19 cellular contexts compared by ENCODE assay signal in the genomic region with DNA sequence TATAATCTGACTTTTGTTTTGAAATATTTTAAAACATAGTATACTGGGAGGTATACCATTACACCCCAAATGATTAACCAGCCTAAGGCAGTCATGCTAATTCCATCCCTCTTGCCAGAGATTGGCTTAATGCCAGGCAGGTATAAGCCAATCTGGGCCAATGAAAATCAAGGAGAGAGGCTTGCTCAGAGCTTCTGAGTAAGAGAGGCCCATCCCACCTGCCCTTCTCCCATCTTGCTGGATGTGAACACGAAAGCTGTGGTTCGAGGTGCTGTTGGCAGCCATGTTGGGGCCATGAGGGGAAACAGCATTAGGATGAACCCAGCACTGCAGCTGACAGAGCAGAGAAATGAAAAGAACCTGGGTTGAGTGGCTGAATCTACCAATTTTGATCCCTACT.
A peak's percentile ranks its signal among the peaks of the same experiment; 100 is the strongest.
DNase-seq lines count a peak whose midpoint lies in the region; ATAC-seq and TF ChIP-seq lines count a peak whose summit lies in the region.
"Had no signal": no experiment of that assay in that cellular context is flagged by ENCODE, and none has a peak within 500 bp of the region (broad histone marks: within the 10 kb centered on the region; RNA-seq: fewer than 3 reads in every experiment).

No MANE protein-coding gene starts in this region.

- no peaks in the 10 kb centered on the region for H3K9me2 ChIP-seq in Loucy (replicated peaks; ENCODE audit: low read depth, low read length)

- no peak overlapping the region for H3K27ac Mint-ChIP-seq in naive thymus-derived CD8-positive, alpha-beta T cell
- no peak overlapping the region for H3K27ac Mint-ChIP-seq in activated CD4-positive, alpha-beta T cell treated with anti-CD3 and anti-CD28 coated beads, Interleukin-2, amount 10 ng/mL, durations not matched to agents 24 days and 14 days
- H3K27ac Mint-ChIP-seq: CD8-positive, alpha-beta memory T cell; HFFc6 had no signal

- H3K9ac ChIP-seq in Loucy (ENCODE audit: low read depth, low read length, poor library complexity, severe bottlenecking), result no peak overlapping the region

- no peaks in the 10 kb centered on the region for H3K4me1 ChIP-seq in Loucy (ENCODE audit: insufficient read depth, low read length, poor library complexity, severe bottlenecking)

- H3K4me3 Mint-ChIP-seq in naive thymus-derived CD8-positive, alpha-beta T cell, result no peak overlapping the region
- no peak overlapping the region for H3K4me3 Mint-ChIP-seq in activated CD4-positive, alpha-beta T cell treated with anti-CD3 and anti-CD28 coated beads, Interleukin-2, amount 10 ng/mL, durations not matched to agents 24 days and 14 days
- H3K4me3 Mint-ChIP-seq: CD8-positive, alpha-beta memory T cell; HFFc6 had no signal

- H4K20me1 ChIP-seq in Loucy (ENCODE audit: insufficient read depth, low read length, poor library complexity, severe bottlenecking), result no peaks in the 10 kb centered on the region

- H3K79me2 ChIP-seq in Loucy (ENCODE audit: insufficient read depth, low read length), result no peaks in the 10 kb centered on the region

- no peak for ATAC-seq in left lobe of liver
- no peak for ATAC-seq in naive thymus-derived CD8-positive, alpha-beta T cell
- ATAC-seq: Panc1 had no signal

- H3K4me2 ChIP-seq in Loucy (ENCODE audit: low read depth, low read length, poor library complexity, severe bottlenecking), result no peak overlapping the region

- no peaks in the 10 kb centered on the region for H3K36me3 Mint-ChIP-seq in naive thymus-derived CD8-positive, alpha-beta T cell
- H3K36me3 Mint-ChIP-seq in activated CD4-positive, alpha-beta T cell treated with anti-CD3 and anti-CD28 coated beads, Interleukin-2, amount 10 ng/mL, durations not matched to agents 24 days and 14 days (ENCODE audit: low read depth), result no peaks in the 10 kb centered on the region

- H3K27me3 Mint-ChIP-seq in naive thymus-derived CD8-positive, alpha-beta T cell, result peaks cover 0 to 11% (median 1%) of the 10 kb centered on the region in 5 donors
- H3K27me3 Mint-ChIP-seq in activated CD4-positive, alpha-beta T cell treated with anti-CD3 and anti-CD28 coated beads, Interleukin-2, amount 10 ng/mL, durations not matched to agents 24 days and 14 days, result peaks cover 2% of the 10 kb centered on the region

- DNase-seq in NCI-H69 (lab: John Stamatoyannopoulos, UW) (peak; percentile 9), ecto neural progenitor cell (ENCODE audit: low spot score) (peak; percentile 16), left lobe of liver (ENCODE audit: low spot score) (peak; percentile 16), SHP77 treated with DMSO at 0.1 percent for 48 hours (lab: John Stamatoyannopoulos, UW) (no peak)
- DNase-seq in naive thymus-derived CD8-positive, alpha-beta T cell, result no peak
- DNase-seq in activated CD4-positive, alpha-beta T cell treated with anti-CD3 and anti-CD28 coated beads, Interleukin-2, amount 10 ng/mL, durations not matched to agents 24 days and 14 days, result no peak
- DNase-seq: ACHN; C1 segment of cervical spinal cord; CD8-positive, alpha-beta memory T cell; HFFc6; MM.1S; NCI-H1092; NCI-H1436 treated with DMSO at 0.1 percent for 48 hours; NCI-H2029; NCI-H446 treated with DMSO at 0.1 percent for 48 hours; Right ventricle myocardium superior had no signal

- H3K9me3 Mint-ChIP-seq in naive thymus-derived CD8-positive, alpha-beta T cell, result peaks cover 0 to 1% (median 0%) of the 10 kb centered on the region in 9 donors
- H3K9me3 Mint-ChIP-seq in activated CD4-positive, alpha-beta T cell treated with anti-CD3 and anti-CD28 coated beads, Interleukin-2, amount 10 ng/mL, durations not matched to agents 24 days and 14 days, result no peaks in the 10 kb centered on the region
- H3K9me3 Mint-ChIP-seq: CD8-positive, alpha-beta memory T cell; HFFc6 had no signal

- H3K36me3 ChIP-seq in Loucy (ENCODE audit: insufficient read depth, low read length), result no peaks in the 10 kb centered on the region

- no peaks in the 10 kb centered on the region for H3K4me1 Mint-ChIP-seq in naive thymus-derived CD8-positive, alpha-beta T cell
- H3K4me1 Mint-ChIP-seq in activated CD4-positive, alpha-beta T cell treated with anti-CD3 and anti-CD28 coated beads, Interleukin-2, amount 10 ng/mL, durations not matched to agents 24 days and 14 days, result no peaks in the 10 kb centered on the region
- H3K4me1 Mint-ChIP-seq: CD8-positive, alpha-beta memory T cell had no signal

- intact Hi-C loops in activated CD4-positive, alpha-beta T cell treated with anti-CD3 and anti-CD28 coated beads, Interleukin-2, amount 10 ng/mL, durations not matched to agents 24 days and 14 days (cut with micrococcal nuclease), result no loop called here

- H3K9me3 ChIP-seq in Loucy (ENCODE audit: insufficient read depth, low read depth, low read length), result no peaks in the 10 kb centered on the region

- POLR2A ChIA-PET in naive thymus-derived CD8-positive, alpha-beta T cell (lab: Charles Lee), result no interaction called here

- no peaks in the 10 kb centered on the region for H3K27me3 ChIP-seq in Loucy (ENCODE audit: insufficient read depth, low read length, poor library complexity, severe bottlenecking)

- no peak for TF ChIP-seq CTCF in Loucy (conservative IDR thresholded peaks at IDR 0.05; ENCODE audit: low read length)

- H3K4me3 ChIP-seq in Loucy (ENCODE audit: low read length, poor library complexity, severe bottlenecking), result no peak overlapping the region
- H3K4me3 ChIP-seq: SK-N-MC had no signal

- no peaks in the 10 kb centered on the region for H3F3A ChIP-seq in Loucy (ENCODE audit: low read depth)

- peak overlapping the region; percentile 15; the same call in 1 of the 2 replicates for H2AFZ ChIP-seq in Loucy (ENCODE audit: low read length)

Comparison
In these comparisons a context has a peak if more than half of its experiments do, and no peak if none do; other contexts are left out.
1. DNase-seq: peak in NCI-H69 (single experiment), ecto neural progenitor cell (single experiment) and left lobe of liver (single experiment); none in SHP77 treated with DMSO at 0.1 percent for 48 hours (single experiment), naive thymus-derived CD8-positive, alpha-beta T cell (0 of 10) and activated CD4-positive, alpha-beta T cell treated with anti-CD3 and anti-CD28 coated beads, Interleukin-2, amount 10 ng/mL, durations not matched to agents 24 days and 14 days (single experiment).